1 cellular context compared by ENCODE assay signal in genomic region chr6:36139991-36140710, GRCh38.
A peak's percentile ranks its signal among the peaks of the same experiment; 100 is the strongest.
TF ChIP-seq lines count a peak whose summit lies in the region.

No MANE protein-coding gene starts in this region.

TF ChIP-seq in K562, 482 proteins besides CTCF, POLR2A, EP300 and RAD21 (continues in another document):
- TF ChIP-seq, protein P1, sequence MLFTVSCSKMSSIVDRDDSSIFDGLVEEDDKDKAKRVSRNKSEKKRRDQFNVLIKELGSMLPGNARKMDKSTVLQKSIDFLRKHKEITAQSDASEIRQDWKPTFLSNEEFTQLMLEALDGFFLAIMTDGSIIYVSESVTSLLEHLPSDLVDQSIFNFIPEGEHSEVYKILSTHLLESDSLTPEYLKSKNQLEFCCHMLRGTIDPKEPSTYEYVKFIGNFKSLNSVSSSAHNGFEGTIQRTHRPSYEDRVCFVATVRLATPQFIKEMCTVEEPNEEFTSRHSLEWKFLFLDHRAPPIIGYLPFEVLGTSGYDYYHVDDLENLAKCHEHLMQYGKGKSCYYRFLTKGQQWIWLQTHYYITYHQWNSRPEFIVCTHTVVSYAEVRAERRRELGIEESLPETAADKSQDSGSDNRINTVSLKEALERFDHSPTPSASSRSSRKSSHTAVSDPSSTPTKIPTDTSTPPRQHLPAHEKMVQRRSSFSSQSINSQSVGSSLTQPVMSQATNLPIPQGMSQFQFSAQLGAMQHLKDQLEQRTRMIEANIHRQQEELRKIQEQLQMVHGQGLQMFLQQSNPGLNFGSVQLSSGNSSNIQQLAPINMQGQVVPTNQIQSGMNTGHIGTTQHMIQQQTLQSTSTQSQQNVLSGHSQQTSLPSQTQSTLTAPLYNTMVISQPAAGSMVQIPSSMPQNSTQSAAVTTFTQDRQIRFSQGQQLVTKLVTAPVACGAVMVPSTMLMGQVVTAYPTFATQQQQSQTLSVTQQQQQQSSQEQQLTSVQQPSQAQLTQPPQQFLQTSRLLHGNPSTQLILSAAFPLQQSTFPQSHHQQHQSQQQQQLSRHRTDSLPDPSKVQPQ (CRISPR knock-in tag; IDR thresholded peaks at IDR 0.05; ENCODE audit: borderline replicate concordance), result no peak
- TF ChIP-seq TRIM24 (IDR thresholded peaks at IDR 0.05) (no peak), NBN (IDR thresholded peaks at IDR 0.05; ENCODE audit: low read depth) (no peak), ZBTB12 (CRISPR knock-in tag; IDR thresholded peaks at IDR 0.05) (no peak), ZNF316 (IDR thresholded peaks at IDR 0.05) (peak; percentile 35; the same call in 1 of the 2 replicates), GTF2A2 (tag; IDR thresholded peaks at IDR 0.05) (no peak), BHLHE40 (IDR thresholded peaks at IDR 0.05; ENCODE audit: low read length) (0 out of 2 replicates have a peak, but pooled peaks have one; percentile 15), MAFG (tag; conservative IDR thresholded peaks at IDR 0.05) (peak; percentile 67), RBM34 (IDR thresholded peaks at IDR 0.05; ENCODE audit: borderline replicate concordance, insufficient read depth, low read length) (no peak), JUND (IDR thresholded peaks at IDR 0.05; ENCODE audit: borderline replicate concordance, low read depth, low read length) (no peak), JUND (tag; IDR thresholded peaks at IDR 0.05; ENCODE audit: borderline replicate concordance, low read depth, low read length) (no peak; the same call in 2 of the 3 replicates), ZNF3 (CRISPR knock-in tag; IDR thresholded peaks at IDR 0.05) (no peak), MAX (CRISPR knock-in tag; IDR thresholded peaks at IDR 0.05) (no peak), MTF1 (CRISPR knock-in tag; IDR thresholded peaks at IDR 0.05; ENCODE audit: borderline replicate concordance) (no peak), CBX1 (IDR thresholded peaks at IDR 0.05; ENCODE audit: low read depth) (no peak), HMG20A (CRISPR knock-in tag; conservative IDR thresholded peaks at IDR 0.05) (no peak), MEF2D (tag; conservative IDR thresholded peaks at IDR 0.05; ENCODE audit: low read depth) (0 out of 2 replicates have a peak, but pooled peaks have one; percentile 37), CBFA2T3 (IDR thresholded peaks at IDR 0.05) (0 out of 2 replicates have a peak, but pooled peaks have one; percentile 10), ZNF41 (CRISPR knock-in tag; conservative IDR thresholded peaks at IDR 0.05) (no peak), NFE2 (IDR thresholded peaks at IDR 0.05; ENCODE audit: low read depth) (peak; percentile 80), MECOM (CRISPR knock-in tag; IDR thresholded peaks at IDR 0.05) (no peak), ZNF232 (CRISPR knock-in tag; IDR thresholded peaks at IDR 0.05) (no peak), FOXK2 (conservative IDR thresholded peaks at IDR 0.05 in 1 of 2, IDR thresholded peaks at IDR 0.05 in 1 of 2; ENCODE audit: low read depth in 2 of 2) (no peak), MYNN (IDR thresholded peaks at IDR 0.05) (no peak), MYNN (CRISPR knock-in tag; IDR thresholded peaks at IDR 0.05) (no peak), KLF13 (tag; IDR thresholded peaks at IDR 0.05; ENCODE audit: borderline replicate concordance, low read depth) (no peak), SUPT5H (IDR thresholded peaks at IDR 0.05) (no peak), MEF2A (IDR thresholded peaks at IDR 0.05; ENCODE audit: control insufficient read depth, low read depth, low read length) (peak; percentile 40; the same call in 1 of the 2 replicates), MAFF (IDR thresholded peaks at IDR 0.05; ENCODE audit: low read length) (peak; percentile 16; the same call in 1 of the 2 replicates), ERF (CRISPR knock-in tag; IDR thresholded peaks at IDR 0.05) (no peak), HDGF (IDR thresholded peaks at IDR 0.05) (no peak), ZFP1 (CRISPR knock-in tag; IDR thresholded peaks at IDR 0.05) (no peak), VEZF1 (CRISPR knock-in tag; IDR thresholded peaks at IDR 0.05) (peak; percentile 50; the same call in 1 of the 2 replicates), POLR2G (IDR thresholded peaks at IDR 0.05; ENCODE audit: low read depth, low read length) (no peak), ZZZ3 (IDR thresholded peaks at IDR 0.05) (no peak), XRCC3 (IDR thresholded peaks at IDR 0.05) (no peak), MXD1 (CRISPR knock-in tag; IDR thresholded peaks at IDR 0.05; ENCODE audit: borderline replicate concordance, poor library complexity, severe bottlenecking) (no peak), SMAD3 (CRISPR knock-in tag; conservative IDR thresholded peaks at IDR 0.05) (no peak), ZNF717 (CRISPR knock-in tag; IDR thresholded peaks at IDR 0.05) (no peak), FOSL1 (tag; conservative IDR thresholded peaks at IDR 0.05) (peak; percentile 32; the same call in 1 of the 2 replicates), GTF2B (IDR thresholded peaks at IDR 0.05; ENCODE audit: extremely low read depth, insufficient read length) (no peak), ZNF395 (CRISPR knock-in tag; IDR thresholded peaks at IDR 0.05) (0 out of 2 replicates have a peak, but pooled peaks have one; percentile 24), RNF219 (CRISPR knock-in tag; IDR thresholded peaks at IDR 0.05) (no peak)
- TF ChIP-seq, protein P2, sequence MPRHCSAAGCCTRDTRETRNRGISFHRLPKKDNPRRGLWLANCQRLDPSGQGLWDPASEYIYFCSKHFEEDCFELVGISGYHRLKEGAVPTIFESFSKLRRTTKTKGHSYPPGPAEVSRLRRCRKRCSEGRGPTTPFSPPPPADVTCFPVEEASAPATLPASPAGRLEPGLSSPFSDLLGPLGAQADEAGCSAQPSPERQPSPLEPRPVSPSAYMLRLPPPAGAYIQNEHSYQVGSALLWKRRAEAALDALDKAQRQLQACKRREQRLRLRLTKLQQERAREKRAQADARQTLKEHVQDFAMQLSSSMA (CRISPR knock-in tag; IDR thresholded peaks at IDR 0.05), result no peak
- TF ChIP-seq, protein P3, sequence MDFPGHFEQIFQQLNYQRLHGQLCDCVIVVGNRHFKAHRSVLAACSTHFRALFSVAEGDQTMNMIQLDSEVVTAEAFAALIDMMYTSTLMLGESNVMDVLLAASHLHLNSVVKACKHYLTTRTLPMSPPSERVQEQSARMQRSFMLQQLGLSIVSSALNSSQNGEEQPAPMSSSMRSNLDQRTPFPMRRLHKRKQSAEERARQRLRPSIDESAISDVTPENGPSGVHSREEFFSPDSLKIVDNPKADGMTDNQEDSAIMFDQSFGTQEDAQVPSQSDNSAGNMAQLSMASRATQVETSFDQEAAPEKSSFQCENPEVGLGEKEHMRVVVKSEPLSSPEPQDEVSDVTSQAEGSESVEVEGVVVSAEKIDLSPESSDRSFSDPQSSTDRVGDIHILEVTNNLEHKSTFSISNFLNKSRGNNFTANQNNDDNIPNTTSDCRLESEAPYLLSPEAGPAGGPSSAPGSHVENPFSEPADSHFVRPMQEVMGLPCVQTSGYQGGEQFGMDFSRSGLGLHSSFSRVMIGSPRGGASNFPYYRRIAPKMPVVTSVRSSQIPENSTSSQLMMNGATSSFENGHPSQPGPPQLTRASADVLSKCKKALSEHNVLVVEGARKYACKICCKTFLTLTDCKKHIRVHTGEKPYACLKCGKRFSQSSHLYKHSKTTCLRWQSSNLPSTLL (IDR thresholded peaks at IDR 0.05), result no peak
- TF ChIP-seq, protein P4, sequence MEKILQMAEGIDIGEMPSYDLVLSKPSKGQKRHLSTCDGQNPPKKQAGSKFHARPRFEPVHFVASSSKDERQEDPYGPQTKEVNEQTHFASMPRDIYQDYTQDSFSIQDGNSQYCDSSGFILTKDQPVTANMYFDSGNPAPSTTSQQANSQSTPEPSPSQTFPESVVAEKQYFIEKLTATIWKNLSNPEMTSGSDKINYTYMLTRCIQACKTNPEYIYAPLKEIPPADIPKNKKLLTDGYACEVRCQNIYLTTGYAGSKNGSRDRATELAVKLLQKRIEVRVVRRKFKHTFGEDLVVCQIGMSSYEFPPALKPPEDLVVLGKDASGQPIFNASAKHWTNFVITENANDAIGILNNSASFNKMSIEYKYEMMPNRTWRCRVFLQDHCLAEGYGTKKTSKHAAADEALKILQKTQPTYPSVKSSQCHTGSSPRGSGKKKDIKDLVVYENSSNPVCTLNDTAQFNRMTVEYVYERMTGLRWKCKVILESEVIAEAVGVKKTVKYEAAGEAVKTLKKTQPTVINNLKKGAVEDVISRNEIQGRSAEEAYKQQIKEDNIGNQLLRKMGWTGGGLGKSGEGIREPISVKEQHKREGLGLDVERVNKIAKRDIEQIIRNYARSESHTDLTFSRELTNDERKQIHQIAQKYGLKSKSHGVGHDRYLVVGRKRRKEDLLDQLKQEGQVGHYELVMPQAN (IDR thresholded peaks at IDR 0.05; ENCODE audit: borderline replicate concordance), result no peak
- TF ChIP-seq, protein P5, sequence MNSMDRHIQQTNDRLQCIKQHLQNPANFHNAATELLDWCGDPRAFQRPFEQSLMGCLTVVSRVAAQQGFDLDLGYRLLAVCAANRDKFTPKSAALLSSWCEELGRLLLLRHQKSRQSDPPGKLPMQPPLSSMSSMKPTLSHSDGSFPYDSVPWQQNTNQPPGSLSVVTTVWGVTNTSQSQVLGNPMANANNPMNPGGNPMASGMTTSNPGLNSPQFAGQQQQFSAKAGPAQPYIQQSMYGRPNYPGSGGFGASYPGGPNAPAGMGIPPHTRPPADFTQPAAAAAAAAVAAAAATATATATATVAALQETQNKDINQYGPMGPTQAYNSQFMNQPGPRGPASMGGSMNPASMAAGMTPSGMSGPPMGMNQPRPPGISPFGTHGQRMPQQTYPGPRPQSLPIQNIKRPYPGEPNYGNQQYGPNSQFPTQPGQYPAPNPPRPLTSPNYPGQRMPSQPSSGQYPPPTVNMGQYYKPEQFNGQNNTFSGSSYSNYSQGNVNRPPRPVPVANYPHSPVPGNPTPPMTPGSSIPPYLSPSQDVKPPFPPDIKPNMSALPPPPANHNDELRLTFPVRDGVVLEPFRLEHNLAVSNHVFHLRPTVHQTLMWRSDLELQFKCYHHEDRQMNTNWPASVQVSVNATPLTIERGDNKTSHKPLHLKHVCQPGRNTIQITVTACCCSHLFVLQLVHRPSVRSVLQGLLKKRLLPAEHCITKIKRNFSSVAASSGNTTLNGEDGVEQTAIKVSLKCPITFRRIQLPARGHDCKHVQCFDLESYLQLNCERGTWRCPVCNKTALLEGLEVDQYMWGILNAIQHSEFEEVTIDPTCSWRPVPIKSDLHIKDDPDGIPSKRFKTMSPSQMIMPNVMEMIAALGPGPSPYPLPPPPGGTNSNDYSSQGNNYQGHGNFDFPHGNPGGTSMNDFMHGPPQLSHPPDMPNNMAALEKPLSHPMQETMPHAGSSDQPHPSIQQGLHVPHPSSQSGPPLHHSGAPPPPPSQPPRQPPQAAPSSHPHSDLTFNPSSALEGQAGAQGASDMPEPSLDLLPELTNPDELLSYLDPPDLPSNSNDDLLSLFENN (IDR thresholded peaks at IDR 0.05; ENCODE audit: low read depth in 2 of 2, low read length in 2 of 2), result no peak
